ENCODE assay signal across 18 cellular contexts in the genomic region with DNA sequence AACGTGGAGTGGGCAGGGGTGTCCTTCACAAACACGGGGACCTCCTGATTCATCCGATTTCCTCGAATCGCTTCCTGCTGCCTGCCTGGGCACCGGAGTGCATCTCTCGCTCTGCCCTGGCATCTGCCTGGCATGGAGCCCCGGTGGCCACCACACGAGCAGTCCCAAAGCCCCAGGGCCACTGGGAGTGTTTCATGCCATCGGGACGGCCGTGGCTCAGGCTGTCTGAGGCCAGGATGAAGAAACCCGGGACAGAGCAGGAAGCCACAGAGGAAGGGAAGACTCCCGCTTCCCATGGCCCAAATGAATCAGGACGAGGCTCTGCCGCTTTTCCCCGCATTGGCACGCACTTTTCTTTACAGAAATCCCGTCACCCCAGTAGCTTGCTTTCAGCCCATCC. TPM values are rescaled to one million over a fixed set of nuclear protein-coding genes. Genes with fewer than 3 reads are reported as not detected.
A peak's percentile ranks its signal among the peaks of the same experiment; 100 is the strongest.
DNase-seq lines count a peak whose midpoint lies in the region; ATAC-seq and TF ChIP-seq lines count a peak whose summit lies in the region.
"Had no signal": no experiment of that assay in that cellular context is flagged by ENCODE, and none has a peak within 500 bp of the region (broad histone marks: within the 10 kb centered on the region; RNA-seq: fewer than 3 reads in every experiment).

No MANE protein-coding gene starts in this region.

- no peak overlapping the region for H3K4me2 ChIP-seq in mammary epithelial cell (ENCODE audit: insufficient read depth, low read depth, low read length)
- H3K4me2 ChIP-seq: GM23338 had no signal

- H2AFZ ChIP-seq in mammary epithelial cell (ENCODE audit: low read depth, low read length), result no peak overlapping the region
- H2AFZ ChIP-seq: GM23338 had no signal

- H3K27me3 ChIP-seq in mammary epithelial cell (ENCODE audit: insufficient read depth, low read length) (no peaks in the 10 kb centered on the region), Panc1 (ENCODE audit: control insufficient read depth, insufficient read depth, low read length) (no peaks in the 10 kb centered on the region), right lobe of liver (no peaks in the 10 kb centered on the region)
- H3K27me3 ChIP-seq: BE2C had no signal

- H3K9me3 ChIP-seq in mammary epithelial cell (replicated peaks; ENCODE audit: insufficient read depth, low read length), result no peaks in the 10 kb centered on the region
- H3K9me3 ChIP-seq in Panc1 (ENCODE audit: control insufficient read depth, insufficient read depth, low read depth, low read length), result no peaks in the 10 kb centered on the region
- H3K9me3 ChIP-seq in right lobe of liver, result no peaks in the 10 kb centered on the region
- H3K9me3 ChIP-seq: BE2C had no signal

- DNase-seq in mammary epithelial cell (no peak), MCF 10A (ENCODE audit: unreplicated experiment) (no peak), Panc1 (ENCODE audit: low read depth, low spot score) (no peak), endothelial cell (ENCODE audit: low spot score) (no peak), retina (no peak), right lobe of liver (no peak)
- DNase-seq: ACHN, BE2C, DMS153, DMS79, GF-D8, HCEC 1CT had no signal

- H3K4me1 ChIP-seq in mammary epithelial cell (ENCODE audit: insufficient read depth, low read length) (no peaks in the 10 kb centered on the region), Panc1 (ENCODE audit: control insufficient read depth, insufficient read depth, low read length) (peaks cover 9% of the 10 kb centered on the region), right lobe of liver (no peaks in the 10 kb centered on the region)

- intact Hi-C loops in mammary epithelial cell (cut with micrococcal nuclease) (no loop called here), MCF 10A (cut with micrococcal nuclease) (no loop called here), Panc1 (cut with micrococcal nuclease; ENCODE audit: unreplicated experiment) (no loop called here), right lobe of liver (cut with DNase I) (no loop called here)

- H3K27ac ChIP-seq in mammary epithelial cell (ENCODE audit: insufficient read depth, low read depth, low read length), result no peak overlapping the region
- no peak overlapping the region for H3K27ac ChIP-seq in Panc1 (ENCODE audit: low read length)
- H3K27ac ChIP-seq in right lobe of liver, result no peak overlapping the region

- H3K4me3 Mint-ChIP-seq in MCF 10A (ENCODE audit: unreplicated experiment), result no peak overlapping the region
- no peak overlapping the region for H3K4me3 Mint-ChIP-seq in endothelial cell (ENCODE audit: unreplicated experiment)
- H3K4me3 Mint-ChIP-seq: CD14-positive monocyte; CD4-positive, alpha-beta memory T cell; GM23338; IgD-negative memory B cell had no signal

- no peaks in the 10 kb centered on the region for H3K79me2 ChIP-seq in mammary epithelial cell (ENCODE audit: insufficient read depth, low read length)

- peak overlapping the region; percentile 5 for H3K9ac ChIP-seq in mammary epithelial cell (ENCODE audit: insufficient read depth, low read length)

- TF ChIP-seq CTCF in mammary epithelial cell (conservative IDR thresholded peaks at IDR 0.05 in 1 of 2, IDR thresholded peaks at IDR 0.05 in 1 of 2; ENCODE audit: extremely low read depth in 1 of 2, insufficient read depth in 1 of 2, low read depth in 1 of 2, low read length in 2 of 2), result no peak
- no peak for TF ChIP-seq CTCF in MCF 10A (IDR thresholded peaks at IDR 0.05; ENCODE audit: unreplicated experiment)
- no peak for TF ChIP-seq CTCF in Panc1 (IDR thresholded peaks at IDR 0.05)
- TF ChIP-seq CTCF in endothelial cell (IDR thresholded peaks at IDR 0.05; ENCODE audit: unreplicated experiment), result no peak
- no peak for TF ChIP-seq CTCF in right lobe of liver (IDR thresholded peaks at IDR 0.05)

- ATAC-seq in Panc1 (peak; percentile 29; the same call in 1 of the 2 replicates), right lobe of liver (no peak), HG02610 (IDR thresholded peaks at IDR 0.05; ENCODE audit: unreplicated experiment) (no peak)
- ATAC-seq: GM23338, HepG2 had no signal

- dilution Hi-C loops in mammary epithelial cell (cut with HindIII; ENCODE audit: low sequenced_read_pairs), result no loop called here

- CTCF ChIA-PET in mammary epithelial cell (lab: Charles Lee; ENCODE audit: low non-redundant PET) (no interaction called here), MCF 10A (lab: Yijun Ruan, JAX) (interaction anchor here (0.6 to 1.0 kb wide), 2 partner anchors 36 to 302 kb away, joined by 3 read pairs; no protein-coding TSS in a partner anchor), Panc1 (lab: Charles Lee) (interaction anchor here (0.7 kb wide), 1 partner anchor 660 kb away, joined by 11 read pairs; no protein-coding TSS in a partner anchor)

- in situ Hi-C loops in mammary epithelial cell (cut with MboI; ENCODE audit: low sequenced_read_pairs in 2 of 2), result no loop called here
- in situ Hi-C loops in Panc1 (cut with HindIII; ENCODE audit: low pct_unique_long_range_greater_than_20kb, low sequenced_read_pairs), result no loop called here

- H4K20me1 ChIP-seq in mammary epithelial cell (ENCODE audit: insufficient read depth, low read length), result no peaks in the 10 kb centered on the region

- no peaks in the 10 kb centered on the region for H3K27me3 Mint-ChIP-seq in MCF 10A (ENCODE audit: insufficient read depth, unreplicated experiment)
- peaks cover 18% of the 10 kb centered on the region for H3K27me3 Mint-ChIP-seq in endothelial cell (ENCODE audit: unreplicated experiment)
- H3K27me3 Mint-ChIP-seq: CD4-positive, alpha-beta memory T cell had no signal

- no peaks in the 10 kb centered on the region for H3K4me1 Mint-ChIP-seq in MCF 10A (ENCODE audit: insufficient read depth, unreplicated experiment)
- H3K4me1 Mint-ChIP-seq in endothelial cell (ENCODE audit: unreplicated experiment), result peaks cover 29% of the 10 kb centered on the region
- H3K4me1 Mint-ChIP-seq: CD14-positive monocyte; CD4-positive, alpha-beta memory T cell; GM23338 had no signal

- POLR2A ChIA-PET in MCF 10A (lab: Yijun Ruan, JAX), result interaction anchor here (0.6 to 0.7 kb wide), 3 partner anchors 23 to 913 kb away, joined by 3 read pairs; no protein-coding TSS in a partner anchor
- POLR2A ChIA-PET in Panc1 (lab: Charles Lee), result no interaction called here

- no peak overlapping the region for H3K4me3 ChIP-seq in mammary epithelial cell (replicated peaks in 1 of 3; ENCODE audit: insufficient read depth in 1 of 3, low read depth in 2 of 3, low read length in 3 of 3)
- no peak overlapping the region for H3K4me3 ChIP-seq in Panc1 (ENCODE audit: low read depth in 2 of 2, low read length in 2 of 2)
- H3K4me3 ChIP-seq in right lobe of liver, result no peak overlapping the region
- H3K4me3 ChIP-seq: GM23338 had no signal

- no peak overlapping the region for H3K27ac Mint-ChIP-seq in MCF 10A (ENCODE audit: low read depth, unreplicated experiment)
- H3K27ac Mint-ChIP-seq in endothelial cell (ENCODE audit: unreplicated experiment), result peak overlapping the region; percentile 81
- H3K27ac Mint-ChIP-seq: CD4-positive, alpha-beta memory T cell; GM23338; IgD-negative memory B cell had no signal

- BruUV-seq in mammary epithelial cell (replicated peaks; lab: Mats Ljungman, UMichigan) (no TSS peak), MCF 10A (replicated peaks; lab: Mats Ljungman, UMichigan) (no TSS peak), Panc1 (replicated peaks; lab: Mats Ljungman, UMichigan) (no TSS peak)

- no peaks in the 10 kb centered on the region for H3K36me3 ChIP-seq in mammary epithelial cell (ENCODE audit: insufficient read depth, low read length)
- no peaks in the 10 kb centered on the region for H3K36me3 ChIP-seq in Panc1 (ENCODE audit: control insufficient read depth, insufficient read depth, low read length)
- H3K36me3 ChIP-seq in right lobe of liver, result no peaks in the 10 kb centered on the region
- H3K36me3 ChIP-seq: BE2C had no signal

- TF ChIP-seq POLR2A in right lobe of liver (IDR thresholded peaks at IDR 0.05), result no peak

- peaks cover 9% of the 10 kb centered on the region for H3K9me3 Mint-ChIP-seq in MCF 10A (ENCODE audit: unreplicated experiment)
- H3K9me3 Mint-ChIP-seq in endothelial cell (ENCODE audit: unreplicated experiment), result no peaks in the 10 kb centered on the region
- H3K9me3 Mint-ChIP-seq: CD4-positive, alpha-beta memory T cell; GM23338; IgD-negative memory B cell had no signal

- H3K36me3 Mint-ChIP-seq in MCF 10A (ENCODE audit: insufficient read depth, unreplicated experiment), result no peaks in the 10 kb centered on the region
- H3K36me3 Mint-ChIP-seq in endothelial cell (ENCODE audit: low read depth, unreplicated experiment), result peaks cover 7% of the 10 kb centered on the region
- H3K36me3 Mint-ChIP-seq: CD14-positive monocyte; CD4-positive, alpha-beta memory T cell had no signal

- 74% methylated on average over 7 of the region's 19 CpGs for WGBS in mammary epithelial cell (ENCODE audit: low coverage, missing lambda C conversion rate)
- 80% methylated on average over 3 of the region's 19 CpGs for WGBS in right lobe of liver (ENCODE audit: insufficient coverage, low coverage, low lambda C conversion rate, missing lambda C conversion rate)

RNA-seq across cellular contexts. Expression of a gene that starts 32.4 kb away (rescaled TPM):
- total RNA-seq in mammary epithelial cell, result 10 to 100 TPM in 1 of 2 donors, under 1 TPM in 1; 0.82 to 29.2 TPM
- polyA plus RNA-seq in mammary epithelial cell, result 0.71 TPM
- polyA minus RNA-seq in mammary epithelial cell, result not detected
- total RNA-seq in MCF 10A (2022), result 12.9 and 14.3 TPM in 2 replicates
- 32.6 TPM for total RNA-seq in Panc1 (2021; ENCODE audit: unreplicated experiment)
- 35.5 TPM for polyA plus RNA-seq in Panc1 (2012; ENCODE audit: insufficient read length)
- total RNA-seq in endothelial cell (ENCODE audit: unreplicated experiment), result 198 TPM
- total RNA-seq in right lobe of liver, result 1 to 10 TPM; 2.2 to 9.6 (median 4.4) TPM

RNA-seq across cellular contexts. Expression of a gene that starts 45.9 kb away (rescaled TPM):
- 10 to 100 TPM; 44.2 to 48.6 TPM for total RNA-seq in mammary epithelial cell
- polyA plus RNA-seq in mammary epithelial cell, result 57.0 TPM
- 57.2 TPM for polyA minus RNA-seq in mammary epithelial cell
- 21.9 and 29.7 TPM in 2 replicates for total RNA-seq in MCF 10A (2022)
- total RNA-seq in Panc1 (2021; ENCODE audit: unreplicated experiment), result 57.5 TPM
- 93.0 TPM for polyA plus RNA-seq in Panc1 (2012; ENCODE audit: insufficient read length)
- total RNA-seq in endothelial cell (ENCODE audit: unreplicated experiment), result 35.2 TPM
- total RNA-seq in right lobe of liver, result 10 to 100 TPM; 42.5 to 54.6 (median 53.4) TPM
